19 cellular contexts compared by ENCODE assay signal in the genomic region with DNA sequence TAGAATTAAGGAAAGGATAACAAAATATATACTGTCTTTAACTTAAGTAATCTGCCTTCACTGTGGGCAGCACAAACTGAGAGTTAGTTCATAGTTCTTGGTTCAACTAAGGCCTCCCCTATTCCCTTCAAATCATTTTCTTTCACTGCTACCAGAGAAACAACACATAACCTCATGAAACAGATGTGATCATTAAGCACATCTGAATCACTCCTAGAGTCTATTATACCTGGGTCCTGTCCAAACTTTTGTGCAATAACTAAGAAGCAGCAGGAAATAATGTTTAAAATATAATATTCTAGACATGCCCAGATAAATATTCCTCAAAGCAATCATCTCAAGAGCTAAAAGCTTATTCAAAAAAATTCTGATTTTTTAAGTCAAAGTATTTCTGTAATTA.
DNase-seq lines count a peak whose midpoint lies in the region; ATAC-seq and TF ChIP-seq lines count a peak whose summit lies in the region.
"Had no signal": no experiment of that assay in that cellular context is flagged by ENCODE, and none has a peak within 500 bp of the region (broad histone marks: within the 10 kb centered on the region; RNA-seq: fewer than 3 reads in every experiment).

No MANE protein-coding gene starts in this region.

- H3K36me3 ChIP-seq in BJ (ENCODE audit: control insufficient read depth, insufficient read depth, low read length), result peaks cover 4% of the 10 kb centered on the region

- ATAC-seq in HG03045 (IDR thresholded peaks at IDR 0.05; ENCODE audit: unreplicated experiment), result no peak
- ATAC-seq: esophagus mucosa; stimulated activated naive B cell treated with anti-CD40 and anti-IgM and Interleukin-4, amounts not matched to agents 10 μg/mL and 1 μg/mL and 100 μg/mL, for 72 hours; upper lobe of right lung had no signal

- H3K27me3 ChIP-seq in BJ (ENCODE audit: control insufficient read depth, insufficient read depth, low read length), result no peaks in the 10 kb centered on the region
- H3K27me3 ChIP-seq: SJCRH30, upper lobe of right lung had no signal

- POLR2A ChIA-PET in BJ (lab: Charles Lee), result no interaction called here

- TF ChIP-seq CTCF in BJ (IDR thresholded peaks at IDR 0.05; ENCODE audit: insufficient read depth, low read depth, low read length) (no peak), astrocyte of the cerebellum (IDR thresholded peaks at IDR 0.05; ENCODE audit: low read depth, low read length, missing control alignments) (no peak), fibroblast of the aortic adventitia (IDR thresholded peaks at IDR 0.05; ENCODE audit: insufficient read depth, low read length) (no peak)

- DNase-seq in BJ (ENCODE audit: low read depth), result peak; percentile 33
- peak; percentile 62 for DNase-seq in astrocyte of the cerebellum (ENCODE audit: low read depth)
- DNase-seq in fibroblast of the aortic adventitia (ENCODE audit: low read depth), result peak; percentile 82
- peak; percentile 63 for DNase-seq in skeletal muscle cell (ENCODE audit: low read depth)
- DNase-seq in stimulated activated CD4-positive, alpha-beta T cell treated with anti-CD3 and anti-CD28 coated beads, Interleukin-2, amount 100 ng/mL, for 24 hours, result no peak
- DNase-seq in SHP77 (lab: John Stamatoyannopoulos, UW), result no peak
- DNase-seq in MV-4-11 (lab: John Stamatoyannopoulos, UW), result no peak
- DNase-seq: activated CD4-positive, alpha-beta T cell treated with anti-CD3 and anti-CD28 coated beads, Interleukin-2, amount 10 ng/mL, durations not matched to agents 24 days and 14 days; DND-41; NCI-H1105; NCI-H345; SJCRH30; stimulated activated naive B cell treated with anti-CD40 and anti-IgM and Interleukin-4, amounts not matched to agents 10 μg/mL and 1 μg/mL and 100 μg/mL, for 72 hours; T1000; upper lobe of right lung had no signal

- H3K4me3 ChIP-seq in BJ (ENCODE audit: low read depth, low read length), result no peak overlapping the region
- no peak overlapping the region for H3K4me3 ChIP-seq in astrocyte of the cerebellum (ENCODE audit: low read depth, low read length)
- no peak overlapping the region for H3K4me3 ChIP-seq in fibroblast of the aortic adventitia (ENCODE audit: low read depth, low read length)
- H3K4me3 ChIP-seq in skeletal muscle cell (ENCODE audit: low read depth, low read length), result no peak overlapping the region
- H3K4me3 ChIP-seq: coronary artery, SJCRH30, smooth muscle cell, upper lobe of right lung had no signal

- in situ Hi-C loops in astrocyte of the cerebellum (cut with HindIII; ENCODE audit: low sequenced_read_pairs), result no loop called here

- CTCF ChIA-PET in BJ (lab: Yijun Ruan, JAX), result no interaction called here

Comparison
In these comparisons a context has a peak if more than half of its experiments do, and no peak if none do; other contexts are left out.
1. DNase-seq: peak in BJ (single experiment), astrocyte of the cerebellum (single experiment), fibroblast of the aortic adventitia (single experiment) and skeletal muscle cell (single experiment); none in stimulated activated CD4-positive, alpha-beta T cell treated with anti-CD3 and anti-CD28 coated beads, Interleukin-2, amount 100 ng/mL, for 24 hours (0 of 2), SHP77 (0 of 2) and MV-4-11 (single experiment).